In the genomic region with DNA sequence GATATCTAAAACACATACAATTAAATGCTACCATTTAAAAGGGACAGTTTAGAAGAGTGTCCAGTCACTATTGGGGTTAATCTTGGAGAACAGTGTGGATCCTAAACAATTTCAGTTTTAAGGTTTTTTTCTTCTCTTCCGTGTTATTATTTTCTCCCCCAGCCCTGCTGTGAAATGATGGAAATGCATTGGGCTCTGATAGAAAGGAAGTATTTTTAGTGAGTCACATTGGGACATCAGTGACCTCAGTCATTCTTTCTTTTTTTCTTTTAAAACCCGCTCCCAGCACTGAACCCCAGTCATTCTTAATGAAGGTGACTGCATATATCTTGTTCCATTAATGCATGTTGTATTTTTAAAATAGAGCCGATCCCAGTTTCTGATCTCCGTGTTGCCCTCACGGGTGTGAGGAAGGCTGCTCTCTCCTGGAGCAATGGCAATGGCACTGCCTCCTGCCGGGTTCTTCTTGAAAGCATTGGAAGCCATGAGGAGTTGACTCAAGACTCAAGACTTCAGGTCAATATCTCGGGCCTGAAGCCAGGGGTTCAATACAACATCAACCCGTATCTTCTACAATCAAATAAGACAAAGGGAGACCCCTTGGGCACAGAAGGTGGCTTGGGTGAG, we compare ENCODE assay signal across 1 cellular context.
TF ChIP-seq lines count a peak whose summit lies in the region.

No MANE protein-coding gene starts in this region.

TF ChIP-seq in endothelial cell of umbilical vein, 7 proteins besides CTCF, POLR2A, EP300 and RAD21 (continued from another document):
- TF ChIP-seq GATA2 (IDR thresholded peaks at IDR 0.05; ENCODE audit: insufficient read depth, insufficient read length, low read depth, low read length) = no peak
- TF ChIP-seq POLR2AphosphoS5 (IDR thresholded peaks at IDR 0.05; ENCODE audit: insufficient read depth, low read depth, low read length) = no peak
